10 cellular contexts compared by ENCODE assay signal in genomic region chr2:241788572-241788971, GRCh38. TPM values are rescaled to one million over a fixed set of nuclear protein-coding genes. Genes with fewer than 3 reads are reported as not detected.
DNase-seq lines count a peak whose midpoint lies in the region; ATAC-seq and TF ChIP-seq lines count a peak whose summit lies in the region.
"Had no signal": no experiment of that assay in that cellular context is flagged by ENCODE, and none has a peak within 500 bp of the region (broad histone marks: within the 10 kb centered on the region; RNA-seq: fewer than 3 reads in every experiment).

No MANE protein-coding gene starts in this region.

- peaks cover 10% of the 10 kb centered on the region for H3K4me1 Mint-ChIP-seq in T-helper 17 cell
- H3K4me1 Mint-ChIP-seq in central memory CD8-positive, alpha-beta T cell = peaks cover 16% of the 10 kb centered on the region
- H3K4me1 Mint-ChIP-seq in stimulated activated naive B cell treated with anti-CD40 and anti-IgM and Interleukin-4, amounts not matched to agents 10 μg/mL and 1 μg/mL and 100 μg/mL, for 72 hours = peaks cover 17 to 23% of the 10 kb centered on the region in 2 donors

- H3K23ac ChIP-seq in trophoblast cell (ENCODE audit: low read length) = no peak overlapping the region

- H3K9me3 Mint-ChIP-seq in central memory CD8-positive, alpha-beta T cell = no peaks in the 10 kb centered on the region
- peaks cover 21% of the 10 kb centered on the region in 2 donors for H3K9me3 Mint-ChIP-seq in stimulated activated naive B cell treated with anti-CD40 and anti-IgM and Interleukin-4, amounts not matched to agents 10 μg/mL and 1 μg/mL and 100 μg/mL, for 72 hours

- H3K27ac ChIP-seq in trophoblast cell (ENCODE audit: low read depth, low read length) (no peak overlapping the region), spleen (no peak overlapping the region)

- no peak overlapping the region for H2BK120ac ChIP-seq in trophoblast cell (ENCODE audit: insufficient read depth, low read length, poor library complexity)

- no peak overlapping the region for H2AFZ ChIP-seq in trophoblast cell (ENCODE audit: insufficient read depth, low read length, poor library complexity)

- no peaks in the 10 kb centered on the region for H3K79me1 ChIP-seq in trophoblast cell (ENCODE audit: low read length)

- intact Hi-C loops in spleen (cut with DNase I; ENCODE audit: low total_unique reads) = no loop called here

- H3K4me3 ChIP-seq in trophoblast cell (ENCODE audit: low read depth, low read length) (no peak overlapping the region), spleen (no peak overlapping the region)

- ATAC-seq in T-helper 17 cell = peak; percentile 52
- ATAC-seq in central memory CD8-positive, alpha-beta T cell (replicated peaks; ENCODE audit: extremely low read depth, poor library complexity, severe bottlenecking) = no peak
- ATAC-seq in stimulated activated naive B cell treated with anti-CD40 and anti-IgM and Interleukin-4, amounts not matched to agents 10 μg/mL and 1 μg/mL and 100 μg/mL, for 72 hours (replicated peaks) = peak; percentile 95 to 97

- no peak overlapping the region for H4K12ac ChIP-seq in trophoblast cell (ENCODE audit: low read depth, low read length)

- DNase-seq in activated gamma-delta T cell treated with Interleukin-2 at 50 U/mL for 16 hours (peak; percentile 3), activated gamma-delta T cell (lab: John Stamatoyannopoulos, UW) (no peak), T-helper 17 cell (no peak), trophoblast cell (no peak), NCI-H524 treated with DMSO at 0.1 percent for 48 hours (lab: John Stamatoyannopoulos, UW) (no peak), spleen (no peak)
- DNase-seq in central memory CD8-positive, alpha-beta T cell (ENCODE audit: low spot score in 2 of 2) = peak in 1 of 2 donors; percentile 11
- DNase-seq in stimulated activated naive B cell treated with anti-CD40 and anti-IgM and Interleukin-4, amounts not matched to agents 10 μg/mL and 1 μg/mL and 100 μg/mL, for 72 hours = peak; percentile 74
- DNase-seq: NCI-H526 had no signal

- no peak overlapping the region for H4K91ac ChIP-seq in trophoblast cell (ENCODE audit: low read depth, low read length)

- no peak overlapping the region for H4K8ac ChIP-seq in trophoblast cell (ENCODE audit: low read depth, low read length)

- no peak for TF ChIP-seq CTCF in spleen (IDR thresholded peaks at IDR 0.05 in 8 of 11, conservative IDR thresholded peaks at IDR 0.05 in 3 of 11)

- H3K4ac ChIP-seq in trophoblast cell (ENCODE audit: low read depth, low read length) = no peak overlapping the region

- no peaks in the 10 kb centered on the region for H3K27me3 Mint-ChIP-seq in T-helper 17 cell
- no peaks in the 10 kb centered on the region for H3K27me3 Mint-ChIP-seq in central memory CD8-positive, alpha-beta T cell
- peaks cover 3 to 4% of the 10 kb centered on the region in 2 donors for H3K27me3 Mint-ChIP-seq in stimulated activated naive B cell treated with anti-CD40 and anti-IgM and Interleukin-4, amounts not matched to agents 10 μg/mL and 1 μg/mL and 100 μg/mL, for 72 hours

- H3K9me3 ChIP-seq in T-helper 17 cell (ENCODE audit: control insufficient read depth, low read length, poor library complexity, severe bottlenecking) (no peaks in the 10 kb centered on the region), trophoblast cell (ENCODE audit: insufficient read depth, low read depth, low read length) (no peaks in the 10 kb centered on the region), spleen (peaks cover 0 to 6% (median 0%) of the 10 kb centered on the region in 8 donors)

- no peak overlapping the region for H2BK12ac ChIP-seq in trophoblast cell (ENCODE audit: low read length)

- H3K4me1 ChIP-seq in trophoblast cell (ENCODE audit: control insufficient read depth in 1 of 2, insufficient read depth in 2 of 2, low read length in 2 of 2) (no peaks in the 10 kb centered on the region), spleen (peaks cover 0 to 16% (median 2%) of the 10 kb centered on the region in 6 donors)

- H3K18ac ChIP-seq in trophoblast cell (ENCODE audit: low read length) = no peak overlapping the region

- no peak overlapping the region for H3K4me2 ChIP-seq in trophoblast cell (ENCODE audit: low read length)

- no peaks in the 10 kb centered on the region for H3K27me3 ChIP-seq in trophoblast cell (ENCODE audit: insufficient read depth, low read length)
- H3K27me3 ChIP-seq in spleen (replicated peaks in 1 of 7) = no peaks in the 10 kb centered on the region

- H3K79me2 ChIP-seq in trophoblast cell (ENCODE audit: control insufficient read depth, insufficient read depth, low read length, poor library complexity) = no peaks in the 10 kb centered on the region

- H3K14ac ChIP-seq in trophoblast cell (ENCODE audit: low read length) = no peak overlapping the region

- no peak overlapping the region for H2AK5ac ChIP-seq in trophoblast cell (ENCODE audit: low read length)

- H2BK5ac ChIP-seq in trophoblast cell (ENCODE audit: low read depth, low read length, poor library complexity) = no peak overlapping the region

- H3K9ac ChIP-seq in trophoblast cell (ENCODE audit: low read length) = no peak overlapping the region

- TF ChIP-seq POLR2A in spleen (IDR thresholded peaks at IDR 0.05) = no peak

- no peaks in the 10 kb centered on the region for H3K36me3 Mint-ChIP-seq in T-helper 17 cell (ENCODE audit: low read depth)
- H3K36me3 Mint-ChIP-seq in central memory CD8-positive, alpha-beta T cell (ENCODE audit: insufficient read depth) = no peaks in the 10 kb centered on the region
- H3K36me3 Mint-ChIP-seq in stimulated activated naive B cell treated with anti-CD40 and anti-IgM and Interleukin-4, amounts not matched to agents 10 μg/mL and 1 μg/mL and 100 μg/mL, for 72 hours = peaks cover 2 to 23% of the 10 kb centered on the region in 2 donors

- WGBS in trophoblast cell (ENCODE audit: extremely low coverage, insufficient coverage, insufficient read length) = no CpG with 5 or more reads among the region's 3 CpGs
- WGBS in spleen, 5 donors = 18 to 41% (median 25%) methylated on average over 3 of the region's 3 CpGs

- H3K4me3 Mint-ChIP-seq in T-helper 17 cell = no peak overlapping the region
- H3K4me3 Mint-ChIP-seq in central memory CD8-positive, alpha-beta T cell = no peak overlapping the region
- H3K4me3 Mint-ChIP-seq in stimulated activated naive B cell treated with anti-CD40 and anti-IgM and Interleukin-4, amounts not matched to agents 10 μg/mL and 1 μg/mL and 100 μg/mL, for 72 hours = peak overlapping the region; percentile 45 to 51

- H3K36me3 ChIP-seq in trophoblast cell (ENCODE audit: control insufficient read depth in 1 of 2, insufficient read depth in 2 of 2, low read length in 2 of 2) (no peaks in the 10 kb centered on the region), spleen (no peaks in the 10 kb centered on the region)

- peak overlapping the region; percentile 54 for H3K27ac Mint-ChIP-seq in T-helper 17 cell
- H3K27ac Mint-ChIP-seq in central memory CD8-positive, alpha-beta T cell (ENCODE audit: low read depth) = peak overlapping the region; percentile 10
- H3K27ac Mint-ChIP-seq in stimulated activated naive B cell treated with anti-CD40 and anti-IgM and Interleukin-4, amounts not matched to agents 10 μg/mL and 1 μg/mL and 100 μg/mL, for 72 hours = peak overlapping the region; percentile 93

RNA-seq across cellular contexts. Expression of gene GAL3ST2, which starts 11.9 kb away (rescaled TPM):
- total RNA-seq in T-helper 17 cell = 1 to 10 TPM; 2.2 to 2.4 TPM
- polyA plus RNA-seq in trophoblast cell (2013) = 0.19 and 0.24 TPM in 2 replicates
- under 1 TPM in 2 of 7 donors, not detected in 5; 0.25 to 0.85 TPM for total RNA-seq in spleen
- polyA plus RNA-seq in spleen = not detected
- total RNA-seq: glomerular endothelial cell had no signal

RNA-seq across cellular contexts. Expression of gene NEU4, which starts 20.4 kb away (rescaled TPM):
- total RNA-seq in T-helper 17 cell (1 to 10 TPM; 4.1 to 9.4 TPM), spleen (1 to 10 TPM in 2 of 7 donors, under 1 TPM in 2, not detected in 3; 0.32 to 1.9 (median 0.85) TPM)
- polyA plus RNA-seq in trophoblast cell (2013) = 0.11 and 0.19 TPM in 2 replicates
- under 1 TPM; 0.04 to 0.22 (median 0.08) TPM for polyA plus RNA-seq in spleen

RNA-seq across cellular contexts. Expression of gene D2HGDH, which starts 54.1 kb away (rescaled TPM):
- total RNA-seq in T-helper 17 cell (10 to 100 TPM; 28.0 to 32.6 TPM), spleen (10 to 100 TPM; 18.8 to 51.5 (median 32.3) TPM)
- 4.0 and 4.2 TPM in 2 replicates for polyA plus RNA-seq in trophoblast cell (2013)
- 10 to 100 TPM; 20.8 to 69.8 (median 67.0) TPM for polyA plus RNA-seq in spleen

Comparison
In these comparisons a context has a peak if more than half of its experiments do, and no peak if none do; other contexts are left out.
1. DNase-seq: peak in activated gamma-delta T cell treated with Interleukin-2 at 50 U/mL for 16 hours (single experiment) and stimulated activated naive B cell treated with anti-CD40 and anti-IgM and Interleukin-4, amounts not matched to agents 10 μg/mL and 1 μg/mL and 100 μg/mL, for 72 hours (single experiment); none in activated gamma-delta T cell (single experiment), T-helper 17 cell (0 of 3), trophoblast cell (0 of 2), NCI-H524 treated with DMSO at 0.1 percent for 48 hours (single experiment) and spleen (single experiment).
2. H3K27ac Mint-ChIP-seq: peak in every context shown above with its lines; median percentile 93 in stimulated activated naive B cell treated with anti-CD40 and anti-IgM and Interleukin-4, amounts not matched to agents 10 μg/mL and 1 μg/mL and 100 μg/mL, for 72 hours; 54 in T-helper 17 cell; 10 in central memory CD8-positive, alpha-beta T cell.
3. H3K4me3 Mint-ChIP-seq: peak in stimulated activated naive B cell treated with anti-CD40 and anti-IgM and Interleukin-4, amounts not matched to agents 10 μg/mL and 1 μg/mL and 100 μg/mL, for 72 hours (2 of 2); none in T-helper 17 cell (single experiment) and central memory CD8-positive, alpha-beta T cell (single experiment).